Comparison of ENCODE assay signal across 8 cellular contexts in genomic region chr7:98284335-98285036, GRCh38. TPM values are rescaled to one million over a fixed set of nuclear protein-coding genes. Genes with fewer than 3 reads are reported as not detected.
DNase-seq lines count a peak whose midpoint lies in the region; ATAC-seq and TF ChIP-seq lines count a peak whose summit lies in the region.

No MANE protein-coding gene starts in this region.

- H3K36me3 Mint-ChIP-seq in IgD-negative memory B cell: no peaks in the 10 kb centered on the region
- peaks cover 20 to 43% of the 10 kb centered on the region in 2 donors for H3K36me3 Mint-ChIP-seq in stimulated activated naive B cell treated with anti-CD40 and anti-IgM and Interleukin-4, amounts not matched to agents 10 μg/mL and 1 μg/mL and 100 μg/mL, for 72 hours

- peaks cover 11 to 22% (median 14%) of the 10 kb centered on the region in 3 donors for H3K4me1 Mint-ChIP-seq in IgD-negative memory B cell
- peaks cover 28 to 59% of the 10 kb centered on the region in 2 donors for H3K4me1 Mint-ChIP-seq in stimulated activated naive B cell treated with anti-CD40 and anti-IgM and Interleukin-4, amounts not matched to agents 10 μg/mL and 1 μg/mL and 100 μg/mL, for 72 hours

- TF ChIP-seq CTCF in AG09309 (IDR thresholded peaks at IDR 0.05; ENCODE audit: control insufficient read depth, insufficient read depth, low read depth, low read length, missing control alignments): peak; percentile 24

- H3K27ac ChIP-seq in caudate nucleus (ENCODE audit: low read depth, low read length): peak overlapping the region; percentile 72

- H3K27ac Mint-ChIP-seq in IgD-negative memory B cell: peak overlapping the region in 2 of 3 donors; percentile 78 to 80
- peak overlapping the region; percentile 67 for H3K27ac Mint-ChIP-seq in stimulated activated naive B cell treated with anti-CD40 and anti-IgM and Interleukin-4, amounts not matched to agents 10 μg/mL and 1 μg/mL and 100 μg/mL, for 72 hours

- H3K4me3 ChIP-seq in AG09309 (ENCODE audit: control insufficient read depth, low read depth, low read length): peak overlapping the region; percentile 97

- H3K4me3 Mint-ChIP-seq in IgD-negative memory B cell: peak overlapping the region in 2 of 4 donors; percentile 45 to 72
- H3K4me3 Mint-ChIP-seq in stimulated activated naive B cell treated with anti-CD40 and anti-IgM and Interleukin-4, amounts not matched to agents 10 μg/mL and 1 μg/mL and 100 μg/mL, for 72 hours: peak overlapping the region; percentile 68 to 82

- no peaks in the 10 kb centered on the region for H3K9me3 Mint-ChIP-seq in IgD-negative memory B cell
- no peaks in the 10 kb centered on the region for H3K9me3 Mint-ChIP-seq in stimulated activated naive B cell treated with anti-CD40 and anti-IgM and Interleukin-4, amounts not matched to agents 10 μg/mL and 1 μg/mL and 100 μg/mL, for 72 hours

- DNase-seq in AG09309 (ENCODE audit: low read depth) (peak; percentile 50), caudate nucleus (lab: John Stamatoyannopoulos, UW) (peak in 19 of 61 donors; percentile 9 to 47 (median 16)), left lobe of liver (ENCODE audit: low spot score) (peak; percentile 75), NCI-H1417 (lab: John Stamatoyannopoulos, UW) (no peak), middle frontal gyrus (ENCODE audit: extremely low spot score, low spot score) (no peak)
- DNase-seq in stimulated activated naive B cell treated with anti-CD40 and anti-IgM and Interleukin-4, amounts not matched to agents 10 μg/mL and 1 μg/mL and 100 μg/mL, for 72 hours: no peak

- no peaks in the 10 kb centered on the region for H3K27me3 Mint-ChIP-seq in IgD-negative memory B cell
- no peaks in the 10 kb centered on the region for H3K27me3 Mint-ChIP-seq in stimulated activated naive B cell treated with anti-CD40 and anti-IgM and Interleukin-4, amounts not matched to agents 10 μg/mL and 1 μg/mL and 100 μg/mL, for 72 hours

- ATAC-seq in left lobe of liver: peak; percentile 22
- no peak for ATAC-seq in stimulated activated naive B cell treated with anti-CD40 and anti-IgM and Interleukin-4, amounts not matched to agents 10 μg/mL and 1 μg/mL and 100 μg/mL, for 72 hours (replicated peaks)
- no peak for ATAC-seq in GM19452 (IDR thresholded peaks at IDR 0.05; ENCODE audit: unreplicated experiment)

RNA-seq across cellular contexts. Expression of gene BRI3, which starts 3.0 kb away (rescaled TPM):
- polyA plus RNA-seq in IgD-negative memory B cell: 16.6 TPM
- total RNA-seq in left lobe of liver: 137 TPM

RNA-seq across cellular contexts. Expression of gene TECPR1, which starts 32.5 kb away (rescaled TPM):
- 28.8 TPM for polyA plus RNA-seq in IgD-negative memory B cell
- total RNA-seq in left lobe of liver: 17.3 TPM

Comparison
In these comparisons a context has a peak if more than half of its experiments do, and no peak if none do; other contexts are left out.
1. DNase-seq: peak in AG09309 (single experiment) and left lobe of liver (single experiment); none in stimulated activated naive B cell treated with anti-CD40 and anti-IgM and Interleukin-4, amounts not matched to agents 10 μg/mL and 1 μg/mL and 100 μg/mL, for 72 hours (single experiment), NCI-H1417 (0 of 3) and middle frontal gyrus (single experiment).